In genomic region chr1:185316163-185317033, GRCh38 we compare ENCODE assay signal across 8 cellular contexts. TPM values are rescaled to one million over a fixed set of nuclear protein-coding genes. Genes with fewer than 3 reads are reported as not detected.
DNase-seq lines count a peak whose midpoint lies in the region; ATAC-seq and TF ChIP-seq lines count a peak whose summit lies in the region.

No MANE protein-coding gene starts in this region.

- peaks cover 2% of the 10 kb centered on the region for H3K9me3 Mint-ChIP-seq in activated B cell treated with CpG ODN at 0.5 μM for 24 hours

- H3K4me3 ChIP-seq in ACC112 (ENCODE audit: low read depth, low read length) (peak overlapping the region; percentile 96), cardiac fibroblast (replicated peaks in 1 of 2; ENCODE audit: low read depth in 2 of 2, low read length in 2 of 2) (peak overlapping the region; percentile 86 to 98)

- H2AFZ ChIP-seq in ACC112 (ENCODE audit: low read length, unreplicated experiment): peak overlapping the region; percentile 89

- H3K4me1 ChIP-seq in ACC112 (ENCODE audit: control insufficient read depth, insufficient read depth, low read length, unreplicated experiment): peaks cover 47% of the 10 kb centered on the region

- H3K4me1 Mint-ChIP-seq in activated B cell treated with CpG ODN at 0.5 μM for 24 hours: peaks cover 56% of the 10 kb centered on the region

- TF ChIP-seq CTCF in activated B cell treated with CpG ODN at 0.5 μM for 24 hours (IDR thresholded peaks at IDR 0.05): no peak
- TF ChIP-seq CTCF in cardiac fibroblast (IDR thresholded peaks at IDR 0.05; ENCODE audit: low read depth, low read length): no peak

- no peaks in the 10 kb centered on the region for H3K27me3 Mint-ChIP-seq in activated B cell treated with CpG ODN at 0.5 μM for 24 hours

- peaks cover 20% of the 10 kb centered on the region for H3K36me3 Mint-ChIP-seq in activated B cell treated with CpG ODN at 0.5 μM for 24 hours (ENCODE audit: low read depth)

- peak; percentile 45 for ATAC-seq in HG03066 (IDR thresholded peaks at IDR 0.05; ENCODE audit: low read depth, unreplicated experiment)
- peak; percentile 49 for ATAC-seq in activated B cell treated with CpG ODN at 0.5 μM for 24 hours (ENCODE audit: low read depth)

- CTCF ChIA-PET in activated B cell treated with CpG ODN at 0.5 μM for 24 hours (lab: Charles Lee): interaction anchor here (0.5 to 4.1 kb wide), 17 partner anchors 22 to 378 kb away, joined by 3 to 49 read pairs (median 5); no protein-coding TSS in a partner anchor

- peaks cover 54% of the 10 kb centered on the region for H3K79me2 ChIP-seq in ACC112 (ENCODE audit: control insufficient read depth, insufficient read depth, low read length, unreplicated experiment)

- peak overlapping the region; percentile 98 for H3K27ac Mint-ChIP-seq in activated B cell treated with CpG ODN at 0.5 μM for 24 hours

- POLR2A ChIA-PET in activated B cell treated with CpG ODN at 0.5 μM for 24 hours (lab: Charles Lee): interaction anchor here (0.6 to 3.7 kb wide), 40 partner anchors 9 to 1265 kb away, joined by 3 to 81 read pairs (median 6); partner anchors contain the start of genes EDEM3, SWT1, TPR and TRMT1L

- peak; percentile 30 for TF ChIP-seq POLR2A in GM18526 (IDR thresholded peaks at IDR 0.05; ENCODE audit: extremely low read depth, insufficient read length)

- no peaks in the 10 kb centered on the region for H3K36me3 ChIP-seq in ACC112 (ENCODE audit: insufficient read depth, low read length)

- H3K4me3 Mint-ChIP-seq in activated B cell treated with CpG ODN at 0.5 μM for 24 hours: peak overlapping the region; percentile 97

- no peaks in the 10 kb centered on the region for H3K27me3 ChIP-seq in ACC112 (ENCODE audit: insufficient read depth, low read length)

- DNase-seq in NCI-H2171 (lab: John Stamatoyannopoulos, UW) (peak; percentile 85), activated B cell treated with CpG ODN at 0.5 μM for 24 hours (peak; percentile 83), cardiac fibroblast (ENCODE audit: low read depth in 2 of 2) (peak; percentile 92 to 96), islet precursor cell (peak; percentile 95)
- peak; percentile 79 to 93 for DNase-seq in stimulated activated CD4-positive, alpha-beta T cell treated with anti-CD3 and anti-CD28 coated beads, Interleukin-12 subunit alpha, Interleukin-12 subunit beta, amount 100 ng/mL, for 24 hours (ENCODE audit: low read depth in 2 of 2)

- intact Hi-C loops in activated B cell treated with CpG ODN at 0.5 μM for 24 hours (cut with micrococcal nuclease): loop anchor here (1.0 to 10.0 kb wide), 18 partner anchors 23 to 1059 kb away; partner anchors contain the start of genes ODR4, RNF2, SWT1 and TPR

- H3K27ac ChIP-seq in ACC112 (ENCODE audit: low read depth, low read length): peak overlapping the region; percentile 89

RNA-seq across cellular contexts. Expression of gene IVNS1ABP, which starts 0.6 kb away (rescaled TPM):
- total RNA-seq in activated B cell treated with CpG ODN at 0.5 μM for 24 hours: 130 and 149 TPM in 2 replicates

Comparison
In these comparisons a context has a peak if more than half of its experiments do, and no peak if none do; other contexts are left out.
1. Peak in every context shown above with its lines: DNase-seq, ATAC-seq, H3K4me3 ChIP-seq and H3K27ac ChIP-seq.